In genomic region chr22:20084547-20085413, GRCh38 we compare ENCODE assay signal across 8 cellular contexts. TPM values are rescaled to one million over a fixed set of nuclear protein-coding genes. Genes with fewer than 3 reads are reported as not detected.
DNase-seq lines count a peak whose midpoint lies in the region; ATAC-seq and TF ChIP-seq lines count a peak whose summit lies in the region.

No MANE protein-coding gene starts in this region.

- H3K4me3 ChIP-seq in BLaER1: no peak overlapping the region
- H3K4me3 ChIP-seq in GM23248: no peak overlapping the region
- H3K4me3 ChIP-seq in suprapubic skin: no peak overlapping the region

- peak overlapping the region; percentile 21; the same call in 1 of the 2 replicates for H3K9ac ChIP-seq in BLaER1
- H3K9ac ChIP-seq in GM23248: no peak overlapping the region

- ATAC-seq in activated CD8-positive, alpha-beta T cell treated with anti-CD3 and anti-CD28 coated beads, Interleukin-2, amount 10 ng/mL, durations not matched to agents 7 days and 5 days: no peak
- ATAC-seq in left lobe of liver: peak; percentile 56
- ATAC-seq in HG02973 (IDR thresholded peaks at IDR 0.05; ENCODE audit: unreplicated experiment): no peak

- in situ Hi-C loops in GM23248 (cut with MboI): no loop called here

- H3F3A ChIP-seq in GM23248 (ENCODE audit: insufficient read depth): peaks cover 18% of the 10 kb centered on the region

- TF ChIP-seq EP300 in suprapubic skin (IDR thresholded peaks at IDR 0.05): no peak

- peaks cover 69% of the 10 kb centered on the region for H3K4me1 Mint-ChIP-seq in activated CD8-positive, alpha-beta T cell treated with anti-CD3 and anti-CD28 coated beads, Interleukin-2, amount 10 ng/mL, durations not matched to agents 7 days and 5 days (ENCODE audit: low read depth)

- CTCF ChIA-PET in activated CD8-positive, alpha-beta T cell treated with anti-CD3 and anti-CD28 coated beads, Interleukin-2, amount 10 ng/mL, durations not matched to agents 7 days and 5 days (lab: Charles Lee): interaction anchor here (1.8 kb wide), 1 partner anchor 16 kb away, joined by 4 read pairs; no protein-coding TSS in a partner anchor

- H3K36me3 ChIP-seq in BLaER1 (peaks cover 71% of the 10 kb centered on the region), GM23248 (ENCODE audit: low read depth) (peaks cover 14% of the 10 kb centered on the region; the same call in 1 of the 2 replicates), suprapubic skin (peaks cover 43% of the 10 kb centered on the region)

- H2AFZ ChIP-seq in GM23248: no peak overlapping the region

- H3K27me3 ChIP-seq in BLaER1: no peaks in the 10 kb centered on the region
- H3K27me3 ChIP-seq in GM23248 (replicated peaks; ENCODE audit: insufficient read depth): no peaks in the 10 kb centered on the region
- H3K27me3 ChIP-seq in suprapubic skin: no peaks in the 10 kb centered on the region

- POLR2A ChIA-PET in activated CD8-positive, alpha-beta T cell treated with anti-CD3 and anti-CD28 coated beads, Interleukin-2, amount 10 ng/mL, durations not matched to agents 7 days and 5 days (lab: Charles Lee): no interaction called here

- no peaks in the 10 kb centered on the region for H3K9me2 ChIP-seq in GM23248 (ENCODE audit: insufficient read depth)

- H3K27ac Mint-ChIP-seq in activated CD8-positive, alpha-beta T cell treated with anti-CD3 and anti-CD28 coated beads, Interleukin-2, amount 10 ng/mL, durations not matched to agents 7 days and 5 days: peak overlapping the region; percentile 6

- H3K36me3 Mint-ChIP-seq in activated CD8-positive, alpha-beta T cell treated with anti-CD3 and anti-CD28 coated beads, Interleukin-2, amount 10 ng/mL, durations not matched to agents 7 days and 5 days (ENCODE audit: low read depth): peaks cover 60% of the 10 kb centered on the region

- TF ChIP-seq CTCF in suprapubic skin (IDR thresholded peaks at IDR 0.05): peak in 1 of 2 donors; percentile 22

- no peak overlapping the region for H3K4me3 Mint-ChIP-seq in activated CD8-positive, alpha-beta T cell treated with anti-CD3 and anti-CD28 coated beads, Interleukin-2, amount 10 ng/mL, durations not matched to agents 7 days and 5 days

- H3K4me1 ChIP-seq in BLaER1 (peaks cover 46% of the 10 kb centered on the region), GM23248 (ENCODE audit: insufficient read depth) (peaks cover 7% of the 10 kb centered on the region), suprapubic skin (peaks cover 42% of the 10 kb centered on the region)

- H4K20me1 ChIP-seq in BLaER1 (peaks cover 92% of the 10 kb centered on the region), GM23248 (ENCODE audit: insufficient read depth) (peaks cover 9% of the 10 kb centered on the region)

- no peak for TF ChIP-seq POLR2A in suprapubic skin (IDR thresholded peaks at IDR 0.05)

- peaks cover 92% of the 10 kb centered on the region for H3K79me2 ChIP-seq in GM23248 (ENCODE audit: insufficient read depth)

- DNase-seq in GM23248 (peak; percentile 27), left lobe of liver (ENCODE audit: low spot score) (peak; percentile 93), suprapubic skin (ENCODE audit: low spot score in 2 of 2) (no peak), NCI-H1930 (lab: John Stamatoyannopoulos, UW) (no peak), middle frontal gyrus (ENCODE audit: extremely low spot score, low spot score) (no peak)
- no peak for DNase-seq in activated CD8-positive, alpha-beta T cell treated with anti-CD3 and anti-CD28 coated beads, Interleukin-2, amount 10 ng/mL, durations not matched to agents 7 days and 5 days

- H3K27ac ChIP-seq in BLaER1 (0 out of 2 replicates have a peak overlapping the region, but pooled peaks have one; percentile 5), GM23248 (no peak overlapping the region), suprapubic skin (no peak overlapping the region)

- no peaks in the 10 kb centered on the region for H3K27me3 Mint-ChIP-seq in activated CD8-positive, alpha-beta T cell treated with anti-CD3 and anti-CD28 coated beads, Interleukin-2, amount 10 ng/mL, durations not matched to agents 7 days and 5 days (ENCODE audit: low read depth)

- H3K9me3 Mint-ChIP-seq in activated CD8-positive, alpha-beta T cell treated with anti-CD3 and anti-CD28 coated beads, Interleukin-2, amount 10 ng/mL, durations not matched to agents 7 days and 5 days (ENCODE audit: insufficient read depth): no peaks in the 10 kb centered on the region

- peak overlapping the region; percentile 92 for H3K4me2 ChIP-seq in BLaER1
- no peak overlapping the region for H3K4me2 ChIP-seq in GM23248 (ENCODE audit: unreplicated experiment)

- H3K9me3 ChIP-seq in BLaER1 (no peaks in the 10 kb centered on the region), GM23248 (ENCODE audit: low read depth) (no peaks in the 10 kb centered on the region), suprapubic skin (no peaks in the 10 kb centered on the region)

- WGBS in GM23248 (ENCODE audit: low coverage in 1 of 2, low lambda C conversion rate in 2 of 2, missing lambda C conversion rate in 2 of 2), 2 experiments: 80 to 84% methylated on average over 21 to 23 of the region's 23 CpGs
- WGBS in suprapubic skin: 74% methylated on average over 20 of the region's 23 CpGs

RNA-seq across cellular contexts. Expression of gene DGCR8, which starts 4.7 kb away (rescaled TPM):
- total RNA-seq in GM23248 (2014; rRNA removed; shearing (Covaris generic)): 24.9 and 28.7 TPM in 2 replicates
- polyA plus RNA-seq in GM23248 (2016; fragmentation: Nextera tagmentation; extraction: Ambion mirVana): 14.0 and 14.2 TPM in 2 replicates
- 10 to 100 TPM; 52.3 to 55.2 TPM for total RNA-seq in activated CD8-positive, alpha-beta T cell treated with anti-CD3 and anti-CD28 coated beads, Interleukin-2, amount 10 ng/mL, durations not matched to agents 7 days and 5 days
- total RNA-seq in left lobe of liver (26.9 TPM), suprapubic skin (10 to 100 TPM; 22.4 to 69.1 (median 38.0) TPM)

RNA-seq across cellular contexts. Expression of gene RANBP1, which starts 31.1 kb away (rescaled TPM):
- 195 and 233 TPM in 2 replicates for total RNA-seq in GM23248 (2014; rRNA removed; shearing (Covaris generic))
- polyA plus RNA-seq in GM23248 (2016; fragmentation: Nextera tagmentation; extraction: Ambion mirVana): 252 and 253 TPM in 2 replicates
- 100 to 1,000 TPM; 320 to 332 TPM for total RNA-seq in activated CD8-positive, alpha-beta T cell treated with anti-CD3 and anti-CD28 coated beads, Interleukin-2, amount 10 ng/mL, durations not matched to agents 7 days and 5 days
- total RNA-seq in left lobe of liver (47.0 TPM), suprapubic skin (100 to 1,000 TPM; 107 to 150 (median 119) TPM)

RNA-seq across cellular contexts. Expression of gene TRMT2A, which starts 32.2 kb away (rescaled TPM):
- 72.0 and 79.0 TPM in 2 replicates for total RNA-seq in GM23248 (2014; rRNA removed; shearing (Covaris generic))
- polyA plus RNA-seq in GM23248 (2016; fragmentation: Nextera tagmentation; extraction: Ambion mirVana): 38.1 and 42.2 TPM in 2 replicates
- 100 to 1,000 TPM in 1 of 2 experiments, 10 to 100 TPM in 1; 92.1 to 102 TPM for total RNA-seq in activated CD8-positive, alpha-beta T cell treated with anti-CD3 and anti-CD28 coated beads, Interleukin-2, amount 10 ng/mL, durations not matched to agents 7 days and 5 days
- total RNA-seq in left lobe of liver (36.7 TPM), suprapubic skin (10 to 100 TPM; 52.0 to 98.6 (median 55.7) TPM)

RNA-seq across cellular contexts. Expression of gene ZDHHC8, which starts 46.8 kb away (rescaled TPM):
- total RNA-seq in GM23248 (2014; rRNA removed; shearing (Covaris generic)): 18.7 and 22.8 TPM in 2 replicates
- 13.0 and 16.1 TPM in 2 replicates for polyA plus RNA-seq in GM23248 (2016; fragmentation: Nextera tagmentation; extraction: Ambion mirVana)
- total RNA-seq in activated CD8-positive, alpha-beta T cell treated with anti-CD3 and anti-CD28 coated beads, Interleukin-2, amount 10 ng/mL, durations not matched to agents 7 days and 5 days: 10 to 100 TPM; 60.5 to 65.5 TPM
- total RNA-seq in left lobe of liver (37.3 TPM), suprapubic skin (10 to 100 TPM; 26.0 to 64.2 (median 34.9) TPM)

Comparison
In these comparisons a context has a peak if more than half of its experiments do, and no peak if none do; other contexts are left out.
1. DNase-seq: peak in GM23248 (single experiment) and left lobe of liver (single experiment); none in activated CD8-positive, alpha-beta T cell treated with anti-CD3 and anti-CD28 coated beads, Interleukin-2, amount 10 ng/mL, durations not matched to agents 7 days and 5 days (single experiment), suprapubic skin (0 of 2), NCI-H1930 (0 of 2) and middle frontal gyrus (single experiment).